ENCODE assay signal across 22 cellular contexts in genomic region chrX:115259238-115259875, GRCh38. TPM values are rescaled to one million over a fixed set of nuclear protein-coding genes. Genes with fewer than 3 reads are reported as not detected.
A peak's percentile ranks its signal among the peaks of the same experiment; 100 is the strongest.
DNase-seq lines count a peak whose midpoint lies in the region; ATAC-seq and TF ChIP-seq lines count a peak whose summit lies in the region.
"Had no signal": no experiment of that assay in that cellular context is flagged by ENCODE, and none has a peak within 500 bp of the region (broad histone marks: within the 10 kb centered on the region; RNA-seq: fewer than 3 reads in every experiment).

No MANE protein-coding gene starts in this region.

- peaks cover 4% of the 10 kb centered on the region for H3K4me1 Mint-ChIP-seq in endodermal cell
- H3K4me1 Mint-ChIP-seq: activated naive CD8-positive, alpha-beta T cell treated with anti-CD3 and anti-CD28 coated beads for 36 hours; CD4-positive, alpha-beta memory T cell had no signal

- H3K27ac ChIP-seq in SK-N-MC (peak overlapping the region; percentile 83), endodermal cell (ENCODE audit: low read depth, low read length) (no peak overlapping the region)
- no peak overlapping the region for H3K27ac ChIP-seq in effector memory CD4-positive, alpha-beta T cell (ENCODE audit: insufficient read depth, low read length, poor library complexity, severe bottlenecking)
- H3K27ac ChIP-seq: gastrocnemius medialis, left lung, spleen had no signal

- H3K4me1 ChIP-seq in endodermal cell (ENCODE audit: control insufficient read depth, insufficient read depth, low read length) = no peaks in the 10 kb centered on the region
- H3K4me1 ChIP-seq in effector memory CD4-positive, alpha-beta T cell (ENCODE audit: control insufficient read depth, insufficient read depth, low read length, poor library complexity, severe bottlenecking) = no peaks in the 10 kb centered on the region
- H3K4me1 ChIP-seq: gastrocnemius medialis, left lung, spleen had no signal

- ATAC-seq in HG02973 (IDR thresholded peaks at IDR 0.05; ENCODE audit: unreplicated experiment) = no peak
- no peak for ATAC-seq in HG03378 (IDR thresholded peaks at IDR 0.05; ENCODE audit: unreplicated experiment)
- ATAC-seq: gastrocnemius medialis, left lung, Panc1 had no signal

- H3K9me3 Mint-ChIP-seq in endodermal cell = no peaks in the 10 kb centered on the region
- H3K9me3 Mint-ChIP-seq: activated naive CD8-positive, alpha-beta T cell treated with anti-CD3 and anti-CD28 coated beads for 36 hours; activated T-helper 1 cell treated with anti-CD3 and anti-CD28 coated beads, Interleukin-12 subunit alpha, Interleukin-12 subunit beta, Interleukin-2, Interleukin-4 antibody, amounts not matched to agents 30 ng/mL and 10 ng/mL and 1 ng/mL, durations not matched to agents 14 hours and 24 hours and 36 hours; CD4-positive, alpha-beta memory T cell had no signal

- H3K4me3 ChIP-seq in SK-N-MC (peak overlapping the region; percentile 62), endodermal cell (ENCODE audit: low read length) (no peak overlapping the region)
- H3K4me3 ChIP-seq in effector memory CD4-positive, alpha-beta T cell (ENCODE audit: insufficient read depth, low read depth, low read length, poor library complexity, severe bottlenecking) = no peak overlapping the region
- H3K4me3 ChIP-seq: gastrocnemius medialis, left lung, spleen had no signal

- no peak overlapping the region for H3K9ac ChIP-seq in SK-N-MC (ENCODE audit: insufficient read length)
- H3K9ac ChIP-seq in endodermal cell (ENCODE audit: extremely low read depth, low read length, poor library complexity, severe bottlenecking) = no peak overlapping the region

- 97% methylated on average over 3 of the region's 3 CpGs; no CpG with 5 or more reads in 1 of the 2 experiments for WGBS in endodermal cell (ENCODE audit: insufficient coverage in 1 of 2, insufficient read length in 1 of 2), 2 experiments

- no peaks in the 10 kb centered on the region for H3K9me3 ChIP-seq in SK-N-MC (ENCODE audit: low read depth, low read length)
- H3K9me3 ChIP-seq in endodermal cell (ENCODE audit: control insufficient read depth, low read length) = no peaks in the 10 kb centered on the region
- H3K9me3 ChIP-seq in effector memory CD4-positive, alpha-beta T cell (ENCODE audit: control insufficient read depth, low read length) = no peaks in the 10 kb centered on the region
- H3K9me3 ChIP-seq: gastrocnemius medialis, left lung, spleen had no signal

- H3K4me3 Mint-ChIP-seq in endodermal cell = no peak overlapping the region
- H3K4me3 Mint-ChIP-seq: activated naive CD8-positive, alpha-beta T cell treated with anti-CD3 and anti-CD28 coated beads for 36 hours; activated T-helper 1 cell treated with anti-CD3 and anti-CD28 coated beads, Interleukin-12 subunit alpha, Interleukin-12 subunit beta, Interleukin-2, Interleukin-4 antibody, amounts not matched to agents 30 ng/mL and 10 ng/mL and 1 ng/mL, durations not matched to agents 14 hours and 24 hours and 36 hours; CD4-positive, alpha-beta memory T cell had no signal

- H3K36me3 Mint-ChIP-seq in endodermal cell (ENCODE audit: low read depth) = no peaks in the 10 kb centered on the region
- H3K36me3 Mint-ChIP-seq: activated naive CD8-positive, alpha-beta T cell treated with anti-CD3 and anti-CD28 coated beads for 36 hours; CD4-positive, alpha-beta memory T cell had no signal

- H3K27me3 ChIP-seq in endodermal cell (ENCODE audit: control insufficient read depth, insufficient read depth, low read length, poor library complexity, severe bottlenecking) = no peaks in the 10 kb centered on the region
- H3K27me3 ChIP-seq in effector memory CD4-positive, alpha-beta T cell (replicated peaks; ENCODE audit: control insufficient read depth, insufficient read depth, low read length, poor library complexity, severe bottlenecking) = no peaks in the 10 kb centered on the region
- H3K27me3 ChIP-seq: left lung had no signal

- peaks cover 6% of the 10 kb centered on the region for H3K27me3 Mint-ChIP-seq in endodermal cell (ENCODE audit: insufficient read depth)
- H3K27me3 Mint-ChIP-seq: activated naive CD8-positive, alpha-beta T cell treated with anti-CD3 and anti-CD28 coated beads for 36 hours; CD4-positive, alpha-beta memory T cell had no signal

- no peaks in the 10 kb centered on the region for H3K36me3 ChIP-seq in SK-N-MC (ENCODE audit: insufficient read depth, low read length)
- no peaks in the 10 kb centered on the region for H3K36me3 ChIP-seq in endodermal cell (ENCODE audit: control insufficient read depth, insufficient read depth, low read length)
- H3K36me3 ChIP-seq in effector memory CD4-positive, alpha-beta T cell (ENCODE audit: control insufficient read depth, insufficient read depth, low read length) = no peaks in the 10 kb centered on the region
- H3K36me3 ChIP-seq: gastrocnemius medialis, left lung, spleen had no signal

- no peak overlapping the region for H3K27ac Mint-ChIP-seq in endodermal cell
- H3K27ac Mint-ChIP-seq: activated naive CD8-positive, alpha-beta T cell treated with anti-CD3 and anti-CD28 coated beads for 36 hours; activated T-helper 1 cell treated with anti-CD3 and anti-CD28 coated beads, Interleukin-12 subunit alpha, Interleukin-12 subunit beta, Interleukin-2, Interleukin-4 antibody, amounts not matched to agents 30 ng/mL and 10 ng/mL and 1 ng/mL, durations not matched to agents 14 hours and 24 hours and 36 hours; CD4-positive, alpha-beta memory T cell had no signal

- peak; percentile 11 for DNase-seq in A172 (ENCODE audit: low spot score)
- DNase-seq in ELR (ENCODE audit: low read depth) = peak; percentile 0
- DNase-seq in SK-N-MC (ENCODE audit: low read depth, low spot score) = peak; percentile 75
- peak; percentile 8 for DNase-seq in kidney glomerular epithelial cell (lab: John Stamatoyannopoulos, UW)
- DNase-seq in endodermal cell = no peak
- DNase-seq in effector memory CD4-positive, alpha-beta T cell = no peak
- DNase-seq: ACHN; activated naive CD8-positive, alpha-beta T cell treated with anti-CD3 and anti-CD28 coated beads for 36 hours; CD4-positive, alpha-beta memory T cell; cortex of kidney; gastrocnemius medialis; GOT3; left lung; NCI-H1436; spleen; stimulated activated CD8-positive, alpha-beta memory T cell treated with anti-CD3 and anti-CD28 coated beads, Interleukin-4, amount 100 ng/mL, for 48 hours had no signal

- TF ChIP-seq CTCF in endodermal cell (conservative IDR thresholded peaks at IDR 0.05) = no peak

RNA-seq across cellular contexts. Expression of gene LRCH2, which starts 25.5 kb away (rescaled TPM):
- 2.8 and 4.1 TPM in 2 replicates for total RNA-seq in A172 (2014; rRNA removed; shearing (Covaris generic))
- 1 to 10 TPM; 1.0 to 2.8 TPM for total RNA-seq in endodermal cell
- polyA plus RNA-seq in endodermal cell (2013, experiment 1 of 2) = 11.9 TPM
- polyA plus RNA-seq in endodermal cell (2013, experiment 2 of 2) = 12.8 TPM
- total RNA-seq: activated naive CD8-positive, alpha-beta T cell treated with anti-CD3 and anti-CD28 coated beads for 36 hours; activated T-helper 1 cell treated with anti-CD3 and anti-CD28 coated beads, Interleukin-12 subunit alpha, Interleukin-12 subunit beta, Interleukin-2, Interleukin-4 antibody, amounts not matched to agents 30 ng/mL and 10 ng/mL and 1 ng/mL, durations not matched to agents 14 hours and 24 hours and 36 hours; CD4-positive, alpha-beta memory T cell had no signal
- polyA plus RNA-seq: CD4-positive, alpha-beta memory T cell had no signal

RNA-seq across cellular contexts. Expression of gene LUZP4, which starts 30.2 kb away (rescaled TPM):
- not detected in 2 replicates for total RNA-seq in A172 (2014; rRNA removed; shearing (Covaris generic))
- total RNA-seq in endodermal cell = not detected
- not detected for polyA plus RNA-seq in endodermal cell (2013, experiment 1 of 2)
- not detected for polyA plus RNA-seq in endodermal cell (2013, experiment 2 of 2)
- total RNA-seq: activated naive CD8-positive, alpha-beta T cell treated with anti-CD3 and anti-CD28 coated beads for 36 hours; activated T-helper 1 cell treated with anti-CD3 and anti-CD28 coated beads, Interleukin-12 subunit alpha, Interleukin-12 subunit beta, Interleukin-2, Interleukin-4 antibody, amounts not matched to agents 30 ng/mL and 10 ng/mL and 1 ng/mL, durations not matched to agents 14 hours and 24 hours and 36 hours; CD4-positive, alpha-beta memory T cell; gastrocnemius medialis; left lung; mucosa of gallbladder; pulmonary artery endothelial cell; spleen had no signal
- polyA plus RNA-seq: CD4-positive, alpha-beta memory T cell; spleen had no signal

Comparison
In these comparisons a context has a peak if more than half of its experiments do, and no peak if none do; other contexts are left out.
1. DNase-seq: peak in A172 (single experiment), ELR (single experiment), SK-N-MC (single experiment) and kidney glomerular epithelial cell (single experiment); none in endodermal cell (single experiment) and effector memory CD4-positive, alpha-beta T cell (0 of 3).